ENCODE assay signal across 22 cellular contexts in genomic region chr11:45174168-45174835, GRCh38. TPM values are rescaled to one million over a fixed set of nuclear protein-coding genes. Genes with fewer than 3 reads are reported as not detected.
DNase-seq lines count a peak whose midpoint lies in the region; ATAC-seq and TF ChIP-seq lines count a peak whose summit lies in the region.
"Had no signal": no experiment of that assay in that cellular context is flagged by ENCODE, and none has a peak within 500 bp of the region (broad histone marks: within the 10 kb centered on the region; RNA-seq: fewer than 3 reads in every experiment).

No MANE protein-coding gene starts in this region.

- H3K36me3 ChIP-seq in HCT116 (ENCODE audit: control insufficient read depth in 1 of 2, insufficient read depth in 2 of 2, low read length in 2 of 2): no peaks in the 10 kb centered on the region
- H3K36me3 ChIP-seq in osteoblast (ENCODE audit: insufficient read depth, low read length): no peaks in the 10 kb centered on the region
- H3K36me3 ChIP-seq: BE2C, BLaER1 had no signal

- H3K4me3 ChIP-seq in HCT116 (replicated peaks in 1 of 2; ENCODE audit: low read depth in 1 of 2, low read length in 2 of 2): no peak overlapping the region; a peak in 1 of 4 replicates
- no peak overlapping the region for H3K4me3 ChIP-seq in osteoblast (ENCODE audit: insufficient read depth, low read length)
- H3K4me3 ChIP-seq: BLaER1, GM12878 had no signal

- TF ChIP-seq POLR2A in HCT116 (IDR thresholded peaks at IDR 0.05; ENCODE audit: borderline replicate concordance, extremely low read depth, insufficient read depth, insufficient read length): no peak
- TF ChIP-seq POLR2A in erythroblast (IDR thresholded peaks at IDR 0.05; ENCODE audit: low read length): no peak

- TF ChIP-seq CTCF in HCT116 (IDR thresholded peaks at IDR 0.05 in 2 of 3, conservative IDR thresholded peaks at IDR 0.05 in 1 of 3; ENCODE audit: borderline replicate concordance in 1 of 3, insufficient read depth in 1 of 3, low read depth in 2 of 3, low read length in 2 of 3): no peak
- TF ChIP-seq CTCF in osteoblast (IDR thresholded peaks at IDR 0.05; ENCODE audit: extremely low read depth, low read depth, low read length): no peak

- ATAC-seq in HCT116 (no peak), left lobe of liver (peak; percentile 69), GM21367 (IDR thresholded peaks at IDR 0.05; ENCODE audit: unreplicated experiment) (no peak)
- ATAC-seq: GM12878 had no signal

- no peak overlapping the region for H3K27ac ChIP-seq in HCT116 (ENCODE audit: low read depth, low read length)
- no peak overlapping the region for H3K27ac ChIP-seq in osteoblast (ENCODE audit: low read depth, low read length)
- H3K27ac ChIP-seq: BLaER1 had no signal

- intact Hi-C loops in HCT116 (cut with micrococcal nuclease): no loop called here

- no peak overlapping the region for H3K9ac ChIP-seq in HCT116 (ENCODE audit: low read length)
- H3K9ac ChIP-seq: BLaER1 had no signal

- CTCF ChIA-PET in HCT116 (lab: Charles Lee): no interaction called here

- H3K4me1 ChIP-seq in HCT116 (ENCODE audit: control insufficient read depth in 1 of 2, insufficient read depth in 2 of 2, low read length in 2 of 2) (peaks cover 33 to 42% of the 10 kb centered on the region in 2 experiments), osteoblast (ENCODE audit: insufficient read depth, low read length) (peaks cover 9% of the 10 kb centered on the region)
- H3K4me1 ChIP-seq: BE2C had no signal

- H3K27me3 ChIP-seq in HCT116 (ENCODE audit: insufficient read depth, low read length) (no peaks in the 10 kb centered on the region), osteoblast (ENCODE audit: insufficient read depth, low read length) (no peaks in the 10 kb centered on the region)
- H3K27me3 ChIP-seq: BE2C, BLaER1 had no signal

- H4K20me1 ChIP-seq in HCT116 (ENCODE audit: insufficient read depth) (no peaks in the 10 kb centered on the region), osteoblast (ENCODE audit: insufficient read depth, low read length) (peaks cover 8% of the 10 kb centered on the region)
- H4K20me1 ChIP-seq: BLaER1 had no signal

- RAD21 ChIA-PET in HCT116 (lab: Charles Lee; ENCODE audit: low non-redundant PET in 1 of 2, low total read pairs in 2 of 2, uncharacterized antibody in 2 of 2, unreplicated experiment in 2 of 2): no interaction called here

- H3K4me2 ChIP-seq in HCT116 (ENCODE audit: low read length) (peak overlapping the region; percentile 63; the same call in 1 of the 2 replicates), osteoblast (ENCODE audit: insufficient read depth, low read length) (no peak overlapping the region)
- H3K4me2 ChIP-seq: BLaER1 had no signal

- no peak overlapping the region for H2AFZ ChIP-seq in HCT116 (ENCODE audit: low read depth, low read length, poor library complexity, severe bottlenecking)
- H2AFZ ChIP-seq in osteoblast (ENCODE audit: low read length): no peak overlapping the region

- POLR2A ChIA-PET in HCT116 (lab: Charles Lee): no interaction called here

- BruUV-seq in HCT116 (replicated peaks; lab: Mats Ljungman, UMichigan): no TSS peak

- H3K9me2 ChIP-seq in HCT116 (ENCODE audit: insufficient read depth): no peaks in the 10 kb centered on the region

- H3K79me2 ChIP-seq in HCT116 (ENCODE audit: insufficient read depth, low read length): no peaks in the 10 kb centered on the region
- no peaks in the 10 kb centered on the region for H3K79me2 ChIP-seq in osteoblast (ENCODE audit: insufficient read depth, low read length)

- no peak for TF ChIP-seq RAD21 in HCT116 (IDR thresholded peaks at IDR 0.05; ENCODE audit: low read depth)

- DNase-seq in HCT116 (ENCODE audit: low read depth, low spot score) (no peak), left lobe of liver (ENCODE audit: low spot score) (no peak), osteoblast (ENCODE audit: insufficient read length, low spot score, missing footprints) (peak; percentile 55), erythroblast (lab: John Stamatoyannopoulos, UW) (no peak)
- DNase-seq: 8988T; ACHN; BE2C; C1 segment of cervical spinal cord; CD4-positive, alpha-beta memory T cell; CD4-positive, CD25-positive, alpha-beta regulatory T cell; CD8-positive, alpha-beta memory T cell; COR-L47; DMS 273 treated with DMSO at 0.1 percent for 48 hours; DMS153; DMS53; DMS79; DND-41; EL; GDM1 had no signal

- H3K9me3 ChIP-seq in HCT116 (ENCODE audit: control insufficient read depth in 1 of 2, insufficient read depth in 1 of 2, low read depth in 1 of 2, low read length in 2 of 2) (no peaks in the 10 kb centered on the region), osteoblast (ENCODE audit: low read depth, low read length) (no peaks in the 10 kb centered on the region)
- H3K9me3 ChIP-seq: BE2C, BLaER1 had no signal

TF ChIP-seq in HCT116, 20 proteins besides CTCF, POLR2A, EP300 and RAD21:
- TF ChIP-seq, protein P1, sequence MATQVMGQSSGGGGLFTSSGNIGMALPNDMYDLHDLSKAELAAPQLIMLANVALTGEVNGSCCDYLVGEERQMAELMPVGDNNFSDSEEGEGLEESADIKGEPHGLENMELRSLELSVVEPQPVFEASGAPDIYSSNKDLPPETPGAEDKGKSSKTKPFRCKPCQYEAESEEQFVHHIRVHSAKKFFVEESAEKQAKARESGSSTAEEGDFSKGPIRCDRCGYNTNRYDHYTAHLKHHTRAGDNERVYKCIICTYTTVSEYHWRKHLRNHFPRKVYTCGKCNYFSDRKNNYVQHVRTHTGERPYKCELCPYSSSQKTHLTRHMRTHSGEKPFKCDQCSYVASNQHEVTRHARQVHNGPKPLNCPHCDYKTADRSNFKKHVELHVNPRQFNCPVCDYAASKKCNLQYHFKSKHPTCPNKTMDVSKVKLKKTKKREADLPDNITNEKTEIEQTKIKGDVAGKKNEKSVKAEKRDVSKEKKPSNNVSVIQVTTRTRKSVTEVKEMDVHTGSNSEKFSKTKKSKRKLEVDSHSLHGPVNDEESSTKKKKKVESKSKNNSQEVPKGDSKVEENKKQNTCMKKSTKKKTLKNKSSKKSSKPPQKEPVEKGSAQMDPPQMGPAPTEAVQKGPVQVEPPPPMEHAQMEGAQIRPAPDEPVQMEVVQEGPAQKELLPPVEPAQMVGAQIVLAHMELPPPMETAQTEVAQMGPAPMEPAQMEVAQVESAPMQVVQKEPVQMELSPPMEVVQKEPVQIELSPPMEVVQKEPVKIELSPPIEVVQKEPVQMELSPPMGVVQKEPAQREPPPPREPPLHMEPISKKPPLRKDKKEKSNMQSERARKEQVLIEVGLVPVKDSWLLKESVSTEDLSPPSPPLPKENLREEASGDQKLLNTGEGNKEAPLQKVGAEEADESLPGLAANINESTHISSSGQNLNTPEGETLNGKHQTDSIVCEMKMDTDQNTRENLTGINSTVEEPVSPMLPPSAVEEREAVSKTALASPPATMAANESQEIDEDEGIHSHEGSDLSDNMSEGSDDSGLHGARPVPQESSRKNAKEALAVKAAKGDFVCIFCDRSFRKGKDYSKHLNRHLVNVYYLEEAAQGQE (IDR thresholded peaks at IDR 0.05; ENCODE audit: low read depth): no peak
- TF ChIP-seq EZH2phosphoT487 (IDR thresholded peaks at IDR 0.05; ENCODE audit: borderline replicate concordance) (no peak), POLR2AphosphoS5 (IDR thresholded peaks at IDR 0.05; ENCODE audit: low read depth, low read length) (no peak), ELF1 (IDR thresholded peaks at IDR 0.05; ENCODE audit: borderline replicate concordance, low read depth) (no peak), YY1 (IDR thresholded peaks at IDR 0.05; ENCODE audit: extremely low read depth, insufficient replicate concordance, low read depth, low read length) (no peak), SP1 (IDR thresholded peaks at IDR 0.05; ENCODE audit: low read depth) (no peak), CEBPB (IDR thresholded peaks at IDR 0.05; ENCODE audit: low read depth) (no peak), FOSL1 (IDR thresholded peaks at IDR 0.05; ENCODE audit: low read depth) (no peak), SIN3A (IDR thresholded peaks at IDR 0.05; ENCODE audit: low read depth) (no peak), EGR1 (IDR thresholded peaks at IDR 0.05; ENCODE audit: low read depth) (no peak), ZFX (IDR thresholded peaks at IDR 0.05) (no peak), EZH2 (IDR thresholded peaks at IDR 0.05) (no peak), ZNF274 (IDR thresholded peaks at IDR 0.05; ENCODE audit: low read depth, low read length) (no peak), ZBTB33 (IDR thresholded peaks at IDR 0.05; ENCODE audit: extremely low read depth, insufficient replicate concordance, low read length) (no peak), MAX (IDR thresholded peaks at IDR 0.05) (no peak)
- TF ChIP-seq, protein P2, sequence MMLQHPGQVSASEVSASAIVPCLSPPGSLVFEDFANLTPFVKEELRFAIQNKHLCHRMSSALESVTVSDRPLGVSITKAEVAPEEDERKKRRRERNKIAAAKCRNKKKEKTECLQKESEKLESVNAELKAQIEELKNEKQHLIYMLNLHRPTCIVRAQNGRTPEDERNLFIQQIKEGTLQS (IDR thresholded peaks at IDR 0.05): no peak

RNA-seq across cellular contexts. Expression of gene PRDM11, which starts 27.9 kb away (rescaled TPM):
- total RNA-seq in HCT116 (2021; ENCODE audit: unreplicated experiment) (9.3 TPM), left lobe of liver (3.5 TPM), osteoblast (5.4 and 6.8 TPM in 2 replicates)
- polyA plus RNA-seq in HCT116 (2012): 5.5 and 6.2 TPM in 2 replicates
